ENCODE assay signal across 34 cellular contexts in the genomic region with DNA sequence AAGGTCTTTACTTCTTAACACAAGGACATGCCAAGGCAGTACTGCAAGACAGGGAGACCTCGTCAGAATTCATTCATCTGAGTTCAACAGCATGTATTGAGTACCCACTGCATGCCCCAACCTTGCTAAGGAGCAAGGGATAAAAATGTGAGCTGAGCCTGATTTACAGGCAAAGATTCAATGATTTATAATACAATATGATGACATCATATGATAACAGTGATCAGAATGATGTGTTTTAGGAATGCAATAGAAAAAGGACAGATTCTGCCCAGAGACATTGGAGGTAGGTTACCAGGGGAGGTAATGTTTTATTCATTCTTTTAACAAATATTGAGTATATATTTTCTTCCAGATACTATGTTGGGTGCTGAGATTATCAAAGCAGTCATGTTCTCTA.
"Had no signal": no experiment of that assay in that cellular context is flagged by ENCODE, and none has a peak within 500 bp of the region (broad histone marks: within the 10 kb centered on the region; RNA-seq: fewer than 3 reads in every experiment).

No MANE protein-coding gene starts in this region.

- H3K27me3 ChIP-seq: MG63 had no signal

- H3K36me3 ChIP-seq: MG63 had no signal

- DNase-seq: Karpas-422, Kasumi-1, MG63, MM.1S, MV-4-11, NCI-H1048, NCI-H1092, NCI-H1092 treated with DMSO at 0.1 percent for 48 hours, NCI-H1105, NCI-H1105 treated with DMSO at 0.1 percent for 48 hours, NCI-H1417, NCI-H1417 treated with DMSO at 0.1 percent for 48 hours, NCI-H1436, NCI-H1436 treated with DMSO at 0.1 percent for 48 hours, NCI-H146, NCI-H1694, NCI-H1694 treated with DMSO at 0.1 percent for 48 hours, NCI-H187, NCI-H187 treated with DMSO at 0.1 percent for 48 hours, NCI-H1930, NCI-H2029, NCI-H2029 treated with DMSO at 0.1 percent for 48 hours, NCI-H2081, NCI-H2081 treated with DMSO at 0.1 percent for 48 hours, NCI-H2107, NCI-H2171, NCI-H2171 treated with DMSO at 0.1 percent for 48 hours, NCI-H2227 treated with DMSO at 0.1 percent for 48 hours, NCI-H226, NCI-H345, NCI-H446, NCI-H446 treated with DMSO at 0.1 percent for 48 hours, NCI-H510A, NCI-H510A treated with DMSO at 0.1 percent for 48 hours had no signal

- H3K9me3 ChIP-seq: MG63 had no signal

- H3K4me3 ChIP-seq: MG63 had no signal
